ENCODE assay signal across 24 cellular contexts in the genomic region with DNA sequence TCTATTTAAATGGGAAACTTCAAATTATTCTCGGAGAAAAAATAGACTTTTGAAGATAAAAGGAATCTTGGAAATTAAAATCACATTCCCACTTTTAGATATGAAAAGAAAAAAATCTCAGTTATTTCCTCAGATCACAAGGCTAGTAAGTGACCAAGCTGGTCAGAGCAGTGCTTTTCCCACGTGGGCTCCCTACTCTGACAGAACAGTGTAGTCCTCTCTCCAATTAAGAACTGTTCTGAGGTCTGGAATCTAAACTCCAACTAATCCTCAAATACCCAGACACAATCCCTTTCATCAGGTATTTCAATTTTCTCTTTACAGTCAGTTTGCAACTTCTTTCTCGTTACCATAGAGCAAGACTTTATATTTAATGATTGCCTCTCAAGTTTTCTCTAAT. TPM values are rescaled to one million over a fixed set of nuclear protein-coding genes. Genes with fewer than 3 reads are reported as not detected.
DNase-seq lines count a peak whose midpoint lies in the region; TF ChIP-seq lines count a peak whose summit lies in the region.
"Had no signal": no experiment of that assay in that cellular context is flagged by ENCODE, and none has a peak within 500 bp of the region (broad histone marks: within the 10 kb centered on the region; RNA-seq: fewer than 3 reads in every experiment).

No MANE protein-coding gene starts in this region.

- H3K4me1 Mint-ChIP-seq in neural progenitor cell, result no peaks in the 10 kb centered on the region
- H3K4me1 Mint-ChIP-seq: CD14-positive monocyte; CD8-positive, alpha-beta memory T cell; H9 had no signal

- no peak overlapping the region for H2AFZ ChIP-seq in neural progenitor cell (replicated peaks)
- H2AFZ ChIP-seq: GM23338 had no signal

- H3K9me3 Mint-ChIP-seq in neural progenitor cell, result no peaks in the 10 kb centered on the region
- H3K9me3 Mint-ChIP-seq: CD4-positive, alpha-beta T cell; CD8-positive, alpha-beta memory T cell; GM23338; H9; HFFc6 had no signal

- H3K27me3 ChIP-seq in neural progenitor cell, result no peaks in the 10 kb centered on the region
- H3K27me3 ChIP-seq: BE2C; BLaER1 treated with 17β-estradiol and CSF1 and Interleukin-3, amounts not matched to agents 10 nM and 100 nM had no signal

- H3K9me3 ChIP-seq in neural progenitor cell (ENCODE audit: low read depth), result no peaks in the 10 kb centered on the region
- H3K9me3 ChIP-seq: BE2C; BLaER1 treated with 17β-estradiol and CSF1 and Interleukin-3, amounts not matched to agents 10 nM and 100 nM had no signal

- no peaks in the 10 kb centered on the region for H3K36me3 Mint-ChIP-seq in neural progenitor cell
- H3K36me3 Mint-ChIP-seq: CD14-positive monocyte; CD8-positive, alpha-beta memory T cell had no signal

- H4K20me1 ChIP-seq in neural progenitor cell (ENCODE audit: low read depth), result no peaks in the 10 kb centered on the region
- H4K20me1 ChIP-seq: BLaER1 treated with 17β-estradiol and CSF1 and Interleukin-3, amounts not matched to agents 10 nM and 100 nM had no signal

- no peak overlapping the region for H3K4me2 ChIP-seq in neural progenitor cell
- H3K4me2 ChIP-seq: BLaER1 treated with 17β-estradiol and CSF1 and Interleukin-3, amounts not matched to agents 10 nM and 100 nM; GM23338 had no signal

- peaks cover 5% of the 10 kb centered on the region for H3K4me1 ChIP-seq in neural progenitor cell
- H3K4me1 ChIP-seq: BE2C; BLaER1 treated with 17β-estradiol and CSF1 and Interleukin-3, amounts not matched to agents 10 nM and 100 nM had no signal

- H3K4me3 Mint-ChIP-seq in neural progenitor cell, result no peak overlapping the region
- H3K4me3 Mint-ChIP-seq: CD14-positive monocyte; CD4-positive, alpha-beta T cell; CD8-positive, alpha-beta memory T cell; GM23338; H9; HFFc6 had no signal

- H3K4me3 ChIP-seq in neural progenitor cell, result no peak overlapping the region
- H3K4me3 ChIP-seq: BLaER1 treated with 17β-estradiol and CSF1 and Interleukin-3, amounts not matched to agents 10 nM and 100 nM; GM12878; GM23338 had no signal

- H3K27ac ChIP-seq in neural progenitor cell, result no peak overlapping the region
- H3K27ac ChIP-seq: 22Rv1; BLaER1 treated with 17β-estradiol and CSF1 and Interleukin-3, amounts not matched to agents 10 nM and 100 nM had no signal

- H3K9ac ChIP-seq in neural progenitor cell, result no peak overlapping the region
- H3K9ac ChIP-seq: BLaER1 treated with 17β-estradiol and CSF1 and Interleukin-3, amounts not matched to agents 10 nM and 100 nM had no signal

- H3K36me3 ChIP-seq in neural progenitor cell, result no peaks in the 10 kb centered on the region
- H3K36me3 ChIP-seq: BE2C; BLaER1 treated with 17β-estradiol and CSF1 and Interleukin-3, amounts not matched to agents 10 nM and 100 nM had no signal

- no peaks in the 10 kb centered on the region for H3K27me3 Mint-ChIP-seq in neural progenitor cell (ENCODE audit: insufficient read depth, low read depth)
- H3K27me3 Mint-ChIP-seq: CD4-positive, alpha-beta T cell; CD8-positive, alpha-beta memory T cell had no signal

- in situ Hi-C loops in SK-MEL-5 (cut with HindIII; ENCODE audit: low pct_unique_long_range_greater_than_20kb, low sequenced_read_pairs), result no loop called here

- H3K79me2 ChIP-seq in neural progenitor cell (ENCODE audit: low read depth), result no peaks in the 10 kb centered on the region

- no peaks in the 10 kb centered on the region for H3F3A ChIP-seq in neural progenitor cell (ENCODE audit: low read depth)

- H3K27ac Mint-ChIP-seq in neural progenitor cell, result no peak overlapping the region
- H3K27ac Mint-ChIP-seq: CD14-positive monocyte; CD4-positive, alpha-beta T cell; CD8-positive, alpha-beta memory T cell; GM23338; H9; HFFc6 had no signal

- peak; percentile 30 for DNase-seq in NCI-H82 (lab: John Stamatoyannopoulos, UW)
- DNase-seq in NCI-H82 treated with DMSO at 0.1 percent for 48 hours (lab: John Stamatoyannopoulos, UW; ENCODE audit: unreplicated experiment), result no peak
- peak; percentile 8 for DNase-seq in SK-MEL-5 (ENCODE audit: low read depth, low spot score)
- peak; percentile 32 for DNase-seq in neural progenitor cell (ENCODE audit: low spot score)
- no peak for DNase-seq in globus pallidus (ENCODE audit: low spot score)
- no peak for DNase-seq in effector CD4-positive, alpha-beta T cell
- DNase-seq in amygdala (lab: John Stamatoyannopoulos, UW), result no peak
- DNase-seq: ACHN; AML-193; BE2C; CD4-positive, alpha-beta T cell; CD8-positive, alpha-beta memory T cell; DMS 273 treated with DMSO at 0.1 percent for 48 hours; DMS79; EL; GDM1; H9; HFFc6 had no signal

- no peak for TF ChIP-seq CTCF in neural progenitor cell (IDR thresholded peaks at IDR 0.05)

RNA-seq across cellular contexts. Expression of a gene that starts 50.6 kb away (rescaled TPM):
- total RNA-seq in SK-MEL-5 (2014; rRNA removed; shearing (Covaris generic)), result not detected in 2 replicates
- not detected in 2 replicates for polyA plus RNA-seq in SK-MEL-5 (2015; cell fraction: cytosol; rRNA removed)
- polyA plus RNA-seq in SK-MEL-5 (2015; cell fraction: nucleus; rRNA removed), result not detected in 2 replicates
- not detected in 2 replicates for total RNA-seq in neural progenitor cell (ENCODE audit: low replicate concordance)
- total RNA-seq: CD4-positive, alpha-beta T cell; CD8-positive, alpha-beta memory T cell; GM12878; GM23338; H4; H9; HFFc6 had no signal
- polyA plus RNA-seq: CD14-positive monocyte; CD8-positive, alpha-beta memory T cell; GM12878; GM23338 had no signal

Comparison
In these comparisons a context has a peak if more than half of its experiments do, and no peak if none do; other contexts are left out.
1. DNase-seq: peak in NCI-H82 (single experiment), SK-MEL-5 (single experiment) and neural progenitor cell (single experiment); none in NCI-H82 treated with DMSO at 0.1 percent for 48 hours (single experiment), globus pallidus (single experiment), effector CD4-positive, alpha-beta T cell (single experiment) and amygdala (0 of 56).